In genomic region chr19:16111909-16112752, GRCh38 we compare ENCODE assay signal across 1 cellular context.
TF ChIP-seq lines count a peak whose summit lies in the region.

No MANE protein-coding gene starts in this region.

TF ChIP-seq in K562, 482 proteins besides CTCF, POLR2A, EP300 and RAD21 (continued from another document and continues in another):
- TF ChIP-seq PRDM10 (IDR thresholded peaks at IDR 0.05; ENCODE audit: partially characterized antibody) (no peak), ZNF232 (CRISPR knock-in tag; IDR thresholded peaks at IDR 0.05) (no peak), CEBPZ (IDR thresholded peaks at IDR 0.05; ENCODE audit: borderline replicate concordance, low read depth, low read length) (no peak), RCOR1 (IDR thresholded peaks at IDR 0.05; ENCODE audit: borderline replicate concordance in 1 of 2, low read depth in 2 of 2, low read length in 2 of 2) (peak; percentile 80 to 82), BCLAF1 (IDR thresholded peaks at IDR 0.05; ENCODE audit: borderline replicate concordance in 1 of 2, control insufficient read depth in 1 of 2, low read depth in 2 of 2, low read length in 1 of 2) (no peak), CBX3 (IDR thresholded peaks at IDR 0.05; ENCODE audit: borderline replicate concordance in 1 of 2, low read length in 2 of 2) (0 out of 3 replicates have a peak, but pooled peaks of 1 of the 2 experiments have one; percentile 11), ZNF584 (CRISPR knock-in tag; IDR thresholded peaks at IDR 0.05; ENCODE audit: low read depth) (no peak), PHTF2 (CRISPR knock-in tag; IDR thresholded peaks at IDR 0.05) (no peak), TFAM (CRISPR knock-in tag; conservative IDR thresholded peaks at IDR 0.05) (no peak), ZNF407 (IDR thresholded peaks at IDR 0.05; ENCODE audit: low read depth) (no peak), TBP (optimal IDR thresholded peaks at IDR 0.05; ENCODE audit: low read depth, low read length) (peak; percentile 78), HNRNPL (IDR thresholded peaks at IDR 0.05; ENCODE audit: low read depth, low read length) (no peak), CTBP1 (IDR thresholded peaks at IDR 0.05; ENCODE audit: borderline replicate concordance) (no peak), NFIC (IDR thresholded peaks at IDR 0.05) (no peak), ZSCAN32 (CRISPR knock-in tag; IDR thresholded peaks at IDR 0.05) (no peak), BRCA1 (IDR thresholded peaks at IDR 0.05) (no peak), BRCA1 (CRISPR knock-in tag; IDR thresholded peaks at IDR 0.05) (no peak), ETS2 (tag; IDR thresholded peaks at IDR 0.05; ENCODE audit: borderline replicate concordance, poor library complexity, severe bottlenecking) (no peak), ZNF324 (CRISPR knock-in tag; IDR thresholded peaks at IDR 0.05) (no peak), ESRRB (CRISPR knock-in tag; IDR thresholded peaks at IDR 0.05; ENCODE audit: borderline replicate concordance) (no peak), NR2F6 (CRISPR knock-in tag; IDR thresholded peaks at IDR 0.05) (no peak), AFF4 (CRISPR knock-in tag; IDR thresholded peaks at IDR 0.05) (no peak), AFF1 (IDR thresholded peaks at IDR 0.05; ENCODE audit: low read depth in 1 of 2, partially characterized antibody in 2 of 2) (no peak)
